ENCODE assay signal across 23 cellular contexts in the genomic region with DNA sequence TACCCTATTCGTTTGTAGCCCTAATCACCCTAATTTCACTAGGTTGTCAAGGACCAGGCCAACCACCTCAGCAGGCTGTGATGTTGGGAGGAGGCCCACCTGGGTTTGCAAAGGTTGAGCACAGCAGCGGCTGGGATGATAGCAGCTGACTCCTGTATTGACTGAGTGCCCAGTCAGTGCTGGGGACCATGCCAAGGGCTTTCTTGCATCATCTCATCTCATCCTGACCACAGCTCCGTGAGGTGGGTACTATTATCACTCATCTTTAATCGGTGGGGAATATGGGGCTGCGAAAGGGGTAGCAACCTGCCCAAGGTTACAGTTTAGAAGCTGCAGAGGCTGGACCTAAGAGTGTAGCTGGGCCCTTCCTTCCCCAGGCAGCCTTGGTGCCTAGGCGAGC. TPM values are rescaled to one million over a fixed set of nuclear protein-coding genes. Genes with fewer than 3 reads are reported as not detected.
A peak's percentile ranks its signal among the peaks of the same experiment; 100 is the strongest.
DNase-seq lines count a peak whose midpoint lies in the region; ATAC-seq, FAIRE-seq and TF ChIP-seq lines count a peak whose summit lies in the region.
"Had no signal": no experiment of that assay in that cellular context is flagged by ENCODE, and none has a peak within 500 bp of the region (broad histone marks: within the 10 kb centered on the region; RNA-seq: fewer than 3 reads in every experiment).

No MANE protein-coding gene starts in this region.

- no peak for DNase-seq in HTR-8/SVneo (ENCODE audit: insufficient read length, low spot score)
- DNase-seq in NCI-H748 treated with DMSO at 0.1 percent for 48 hours (lab: John Stamatoyannopoulos, UW) = peak; percentile 87
- DNase-seq in Right ventricle myocardium superior = no peak
- DNase-seq in pancreas = peak in 3 of 6 donors; percentile 23 to 45 (median 30)
- DNase-seq in H54 (ENCODE audit: insufficient read length, low spot score) = no peak
- no peak for DNase-seq in activated effector memory CD4-positive, alpha-beta T cell treated with anti-CD3 and anti-CD28 coated beads, Interleukin-2, amount 50 U/mL, for 16 hours
- DNase-seq: activated CD4-positive, alpha-beta memory T cell treated with anti-CD3 and anti-CD28 coated beads for 36 hours; activated CD4-positive, CD25-positive, alpha-beta regulatory T cell; EL; HFFc6; KBM-7; naive B cell; NCI-H526 treated with DMSO at 0.1 percent for 48 hours; occipital lobe; OCI-M1; SIG-M5; stimulated activated naive CD8-positive, alpha-beta T cell treated with anti-CD3 and anti-CD28 coated beads, Interleukin-15, Interleukin-2, amounts not matched to agents 100 U/mL and 50 U/mL, for 24 hours had no signal

- H3K27me3 ChIP-seq in pancreas = no peaks in the 10 kb centered on the region
- H3K27me3 ChIP-seq: ascending aorta, dorsolateral prefrontal cortex had no signal

- ATAC-seq in Right ventricle myocardium superior (ENCODE audit: poor library complexity) (peak; percentile 48), pancreas (peak in 3 of 4 donors; percentile 49 to 67 (median 60)), GM18867 (IDR thresholded peaks at IDR 0.05; ENCODE audit: unreplicated experiment) (no peak)
- ATAC-seq: stimulated activated naive CD8-positive, alpha-beta T cell treated with anti-CD3 and anti-CD28 coated beads, Interleukin-15, Interleukin-2, amounts not matched to agents 100 U/mL and 50 U/mL, for 24 hours had no signal

- peak; percentile 46 for FAIRE-seq in HTR-8/SVneo (lab: Jason Lieb, UNC)
- FAIRE-seq in pancreas (lab: Jason Lieb, UNC) = no peak
- FAIRE-seq in H54 (lab: Jason Lieb, UNC) = no peak
- FAIRE-seq: D721Med had no signal

- TF ChIP-seq CTCF in pancreas (IDR thresholded peaks at IDR 0.05) = no peak

- H3K4me1 ChIP-seq in pancreas = no peaks in the 10 kb centered on the region
- H3K4me1 ChIP-seq: ascending aorta had no signal

- H3K9me3 ChIP-seq in pancreas = no peaks in the 10 kb centered on the region
- H3K9me3 ChIP-seq: ascending aorta, thoracic aorta had no signal

- no peaks in the 10 kb centered on the region for H3K36me3 ChIP-seq in pancreas

- H3K4me3 ChIP-seq in pancreas = no peak overlapping the region
- H3K4me3 ChIP-seq: ascending aorta, dorsolateral prefrontal cortex, thoracic aorta had no signal

- WGBS in pancreas, 2 donors = 51 to 54% methylated on average over 6 of the region's 6 CpGs

- intact Hi-C loops in Right ventricle myocardium superior (cut with DNase I) = loop anchor here (10.0 kb wide), 1 partner anchor 102 kb away; no protein-coding TSS in a partner anchor
- intact Hi-C loops in pancreas (cut with DNase I) = loop anchor here in 1 of 3 donors (10.0 kb wide), 1 partner anchor 142 kb away; no protein-coding TSS in a partner anchor

- no peak for TF ChIP-seq POLR2A in H54 (IDR thresholded peaks at IDR 0.05; ENCODE audit: low read depth, low read length)

- no peak overlapping the region for H3K27ac ChIP-seq in pancreas
- H3K27ac ChIP-seq: ascending aorta, thoracic aorta had no signal

RNA-seq across cellular contexts. Expression of gene ATPAF2, which starts 11.7 kb away (rescaled TPM):
- total RNA-seq in Right ventricle myocardium superior (34.1 TPM), pancreas (10 to 100 TPM in 4 of 6 donors, 1 to 10 TPM in 2; 7.3 to 18.0 (median 11.4) TPM)
- 10 to 100 TPM; 15.9 to 18.4 TPM for polyA plus RNA-seq in pancreas

RNA-seq across cellular contexts. Expression of gene GID4, which starts 11.9 kb away (rescaled TPM):
- total RNA-seq in Right ventricle myocardium superior (18.9 TPM), pancreas (1 to 10 TPM; 5.2 to 9.6 (median 6.0) TPM)
- polyA plus RNA-seq in pancreas = 1 to 10 TPM; 2.7 to 3.1 TPM

RNA-seq across cellular contexts. Expression of gene DRC3, which starts 54.6 kb away (rescaled TPM):
- 1.4 TPM for total RNA-seq in Right ventricle myocardium superior
- total RNA-seq in pancreas = 1 to 10 TPM; 2.1 to 5.3 (median 2.7) TPM
- polyA plus RNA-seq in pancreas = 10 to 100 TPM; 10.7 to 19.3 TPM
- total RNA-seq: activated T-helper 2 cell treated with anti-CD3 and anti-CD28 coated beads, Interferon-gamma antibody, Interleukin-2, Interleukin-4, amounts not matched to agents 10 μg/mL and 5 μg/mL and 100 μg/mL, durations not matched to agents 14 hours and 24 hours and 36 hours had no signal

RNA-seq across cellular contexts. Expression of gene TOM1L2, which starts 55.1 kb away (rescaled TPM):
- total RNA-seq in Right ventricle myocardium superior (253 TPM), pancreas (10 to 100 TPM; 20.3 to 28.2 (median 22.2) TPM)
- 10 to 100 TPM; 21.7 to 26.2 TPM for polyA plus RNA-seq in pancreas
